In genomic region chr1:92441316-92442311, GRCh38 we compare ENCODE assay signal across 1 cellular context.
TF ChIP-seq lines count a peak whose summit lies in the region.

No MANE protein-coding gene starts in this region.

TF ChIP-seq in HepG2, 621 proteins besides CTCF, POLR2A, EP300 and RAD21 (continued from another document and continues in another):
- TF ChIP-seq ZNF33B (CRISPR knock-in tag; IDR thresholded peaks at IDR 0.05) (peak; percentile 46; the same call in 1 of the 2 replicates), ZNF33A (CRISPR knock-in tag; IDR thresholded peaks at IDR 0.05; ENCODE audit: borderline replicate concordance) (peak; percentile 92; the same call in 1 of the 2 replicates), PCBP1 (IDR thresholded peaks at IDR 0.05; ENCODE audit: borderline replicate concordance, low read depth, low read length) (no peak), SNAI1 (CRISPR knock-in tag; IDR thresholded peaks at IDR 0.05; ENCODE audit: borderline replicate concordance) (0 out of 2 replicates have a peak, but pooled peaks have one; percentile 48), SRY (CRISPR knock-in tag; IDR thresholded peaks at IDR 0.05) (peak; percentile 78), MEF2D (CRISPR knock-in tag; IDR thresholded peaks at IDR 0.05) (peak; percentile 77), SNAPC2 (CRISPR knock-in tag; IDR thresholded peaks at IDR 0.05) (peak; percentile 80; the same call in 1 of the 2 replicates), ZNF263 (CRISPR knock-in tag; IDR thresholded peaks at IDR 0.05) (peak; percentile 59; the same call in 1 of the 2 replicates), ZNF704 (CRISPR knock-in tag; IDR thresholded peaks at IDR 0.05; ENCODE audit: borderline replicate concordance) (0 out of 2 replicates have a peak, but pooled peaks have one; percentile 82), CBFB (CRISPR knock-in tag; IDR thresholded peaks at IDR 0.05) (no peak), ZNF543 (CRISPR knock-in tag; IDR thresholded peaks at IDR 0.05) (peak; percentile 92), ZKSCAN5 (CRISPR knock-in tag; IDR thresholded peaks at IDR 0.05) (peak; percentile 58; the same call in 1 of the 2 replicates), SNAPC5 (CRISPR knock-in tag; IDR thresholded peaks at IDR 0.05; ENCODE audit: borderline replicate concordance) (peak; percentile 76; the same call in 1 of the 2 replicates), RNF2 (conservative IDR thresholded peaks at IDR 0.05; ENCODE audit: low read depth) (peak; percentile 93), ZNF841 (CRISPR knock-in tag; IDR thresholded peaks at IDR 0.05; ENCODE audit: borderline replicate concordance) (0 out of 2 replicates have a peak, but pooled peaks have one; percentile 29), ZNF431 (CRISPR knock-in tag; IDR thresholded peaks at IDR 0.05; ENCODE audit: borderline replicate concordance, low read depth) (peak; percentile 33; the same call in 1 of the 2 replicates), ARID3A (IDR thresholded peaks at IDR 0.05; ENCODE audit: low read depth, low read length) (peak; percentile 91), POLR2AphosphoS5 (IDR thresholded peaks at IDR 0.05; ENCODE audit: low read depth, low read length) (peak; percentile 94), ZNF570 (CRISPR knock-in tag; IDR thresholded peaks at IDR 0.05; ENCODE audit: borderline replicate concordance) (no peak), ZNF703 (CRISPR knock-in tag; IDR thresholded peaks at IDR 0.05; ENCODE audit: borderline replicate concordance) (peak; percentile 80; the same call in 1 of the 2 replicates), CEBPG (CRISPR knock-in tag; IDR thresholded peaks at IDR 0.05) (peak; percentile 64), TIGD3 (CRISPR knock-in tag; IDR thresholded peaks at IDR 0.05; ENCODE audit: borderline replicate concordance) (peak; percentile 75), KDM5B (CRISPR knock-in tag; IDR thresholded peaks at IDR 0.05; ENCODE audit: borderline replicate concordance) (peak; percentile 76; the same call in 1 of the 2 replicates), THRA (CRISPR knock-in tag; IDR thresholded peaks at IDR 0.05; ENCODE audit: borderline replicate concordance) (peak; percentile 36; the same call in 1 of the 2 replicates), ZBTB14 (CRISPR knock-in tag; IDR thresholded peaks at IDR 0.05) (0 out of 2 replicates have a peak, but pooled peaks have one; percentile 12), PRPF4 (IDR thresholded peaks at IDR 0.05; ENCODE audit: low read depth, low read length, poor library complexity, severe bottlenecking) (peak; percentile 97), ZNF605 (CRISPR knock-in tag; IDR thresholded peaks at IDR 0.05) (peak; percentile 97), NFYC (CRISPR knock-in tag; IDR thresholded peaks at IDR 0.05) (peak; percentile 24; the same call in 1 of the 2 replicates), ZBTB42 (CRISPR knock-in tag; IDR thresholded peaks at IDR 0.05) (peak; percentile 45; the same call in 1 of the 2 replicates), ZNF546 (CRISPR knock-in tag; conservative IDR thresholded peaks at IDR 0.05) (peak; percentile 61; the same call in 1 of the 2 replicates), ZNF740 (CRISPR knock-in tag; IDR thresholded peaks at IDR 0.05) (no peak), ZNF331 (CRISPR knock-in tag; IDR thresholded peaks at IDR 0.05) (peak; percentile 34; the same call in 1 of the 2 replicates), TFE3 (CRISPR knock-in tag; IDR thresholded peaks at IDR 0.05) (peak; percentile 12), TBP (CRISPR knock-in tag; IDR thresholded peaks at IDR 0.05) (no peak), ZSCAN21 (CRISPR knock-in tag; IDR thresholded peaks at IDR 0.05; ENCODE audit: borderline replicate concordance) (peak; percentile 86), NONO (IDR thresholded peaks at IDR 0.05) (no peak), NONO (CRISPR knock-in tag; conservative IDR thresholded peaks at IDR 0.05) (peak; percentile 78), HOXA3 (CRISPR knock-in tag; IDR thresholded peaks at IDR 0.05) (peak; percentile 78; the same call in 1 of the 2 replicates), GFI1 (CRISPR knock-in tag; IDR thresholded peaks at IDR 0.05; ENCODE audit: borderline replicate concordance) (peak; percentile 99), HOXA5 (CRISPR knock-in tag; IDR thresholded peaks at IDR 0.05) (peak; percentile 75), MNT (IDR thresholded peaks at IDR 0.05) (no peak), HNRNPL (IDR thresholded peaks at IDR 0.05; ENCODE audit: low read depth, low read length) (0 out of 2 replicates have a peak, but pooled peaks have one; percentile 32), ZSCAN31 (CRISPR knock-in tag; IDR thresholded peaks at IDR 0.05; ENCODE audit: low read depth) (peak; percentile 66), ZNF329 (CRISPR knock-in tag; IDR thresholded peaks at IDR 0.05; ENCODE audit: low read depth) (peak; percentile 55; the same call in 1 of the 2 replicates), AGO1 (IDR thresholded peaks at IDR 0.05; ENCODE audit: low read depth, low read length, poor library complexity, severe bottlenecking) (no peak), ZHX1 (CRISPR knock-in tag; IDR thresholded peaks at IDR 0.05; ENCODE audit: low read depth) (peak; percentile 51; the same call in 1 of the 2 replicates), ZNF766 (CRISPR knock-in tag; IDR thresholded peaks at IDR 0.05; ENCODE audit: borderline replicate concordance) (peak; percentile 70; the same call in 1 of the 2 replicates), ARID2 (CRISPR knock-in tag; IDR thresholded peaks at IDR 0.05; ENCODE audit: borderline replicate concordance) (peak; percentile 55; the same call in 1 of the 2 replicates), SP4 (CRISPR knock-in tag; IDR thresholded peaks at IDR 0.05) (peak; percentile 91), ZNF10 (CRISPR knock-in tag; IDR thresholded peaks at IDR 0.05; ENCODE audit: borderline replicate concordance, low read depth) (no peak), NCOA5 (CRISPR knock-in tag; IDR thresholded peaks at IDR 0.05) (no peak), ATF6 (CRISPR knock-in tag; conservative IDR thresholded peaks at IDR 0.05) (0 out of 2 replicates have a peak, but pooled peaks have one; percentile 46)
